In the genomic region with DNA sequence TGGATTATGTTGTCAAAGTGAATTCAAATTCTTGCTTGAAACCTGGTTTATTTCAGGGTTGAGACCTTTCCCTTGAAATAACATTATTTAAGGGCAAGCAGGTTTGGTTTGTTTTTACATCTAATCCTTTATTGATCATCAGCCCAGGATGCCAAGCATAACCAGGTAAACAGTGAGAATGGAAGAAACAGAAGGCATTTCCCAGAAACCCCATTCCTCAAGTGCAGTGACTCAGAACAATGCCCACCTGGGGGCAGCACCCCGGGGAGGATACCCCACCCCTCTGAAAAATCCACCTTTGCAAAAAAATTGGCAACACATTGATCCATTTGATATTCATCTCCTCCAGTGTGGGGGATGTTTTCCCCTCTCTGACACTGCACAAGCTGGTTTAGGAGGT, we compare ENCODE assay signal across 13 cellular contexts. TPM values are rescaled to one million over a fixed set of nuclear protein-coding genes. Genes with fewer than 3 reads are reported as not detected.
DNase-seq lines count a peak whose midpoint lies in the region; ATAC-seq, FAIRE-seq and TF ChIP-seq lines count a peak whose summit lies in the region.
"Had no signal": no experiment of that assay in that cellular context is flagged by ENCODE, and none has a peak within 500 bp of the region (broad histone marks: within the 10 kb centered on the region; RNA-seq: fewer than 3 reads in every experiment).

No MANE protein-coding gene starts in this region.

- H4K20me1 ChIP-seq in HepG2 (ENCODE audit: insufficient read depth, low read length) (no peaks in the 10 kb centered on the region), H1 (replicated peaks in 1 of 2; ENCODE audit: control insufficient read depth in 1 of 2, insufficient read depth in 2 of 2, low read length in 2 of 2) (peaks cover 0 to 1% of the 10 kb centered on the region in 2 experiments)

- no peak overlapping the region for H3K4me2 ChIP-seq in HepG2 (ENCODE audit: low read depth, low read length)
- peak overlapping the region; percentile 21 to 38; a peak in 3 of 4 replicates for H3K4me2 ChIP-seq in H1 (ENCODE audit: insufficient read depth in 1 of 2, low read depth in 2 of 2, low read length in 2 of 2)

- CTCF ChIA-PET in HepG2 (lab: Yijun Ruan, JAX; ENCODE audit: low intra/inter-chr PET ratio, low total read pairs) (no interaction called here), H1 (lab: Charles Lee; ENCODE audit: partially characterized antibody) (interaction anchor here (0.6 to 1.3 kb wide), 6 partner anchors 14 to 441 kb away, joined by 3 to 4 read pairs (median 3); no protein-coding TSS in a partner anchor)

- H3K27ac ChIP-seq in HepG2 (ENCODE audit: extremely low read length, insufficient read depth, low read length) (no peak overlapping the region), right lobe of liver (no peak overlapping the region), H1 (ENCODE audit: low read depth, low read length) (no peak overlapping the region)
- H3K27ac ChIP-seq: cardiac muscle cell, HL-60, SJCRH30 had no signal

- no peak overlapping the region for H2BK15ac ChIP-seq in H1 (ENCODE audit: low read length)

- H3K36me3 Mint-ChIP-seq in type B pancreatic cell = peaks cover 9% of the 10 kb centered on the region
- H3K36me3 Mint-ChIP-seq in natural killer cell = no peaks in the 10 kb centered on the region

- no peaks in the 10 kb centered on the region for H3K9me3 ChIP-seq in HepG2 (ENCODE audit: low read length)
- H3K9me3 ChIP-seq in right lobe of liver = no peaks in the 10 kb centered on the region
- no peaks in the 10 kb centered on the region; a peak in 1 of 4 replicates for H3K9me3 ChIP-seq in H1 (ENCODE audit: insufficient read depth in 2 of 2, low read depth in 1 of 2, low read length in 1 of 2)
- H3K9me3 ChIP-seq: SJCRH30 had no signal

- POLR2A ChIA-PET in HepG2 (lab: Yijun Ruan, JAX) = interaction anchor here (0.7 kb wide), 1 partner anchor 185 kb away, joined by 3 read pairs; no protein-coding TSS in a partner anchor
- POLR2A ChIA-PET in H1 (lab: Charles Lee; ENCODE audit: partially characterized antibody) = interaction anchor here (0.6 to 3.2 kb wide), 4 partner anchors 10 to 39 kb away, joined by 3 to 13 read pairs (median 3); no protein-coding TSS in a partner anchor

- no peak overlapping the region for H3K18ac ChIP-seq in H1 (ENCODE audit: extremely low read depth, low read length)

- no peak overlapping the region for H3K23ac ChIP-seq in H1 (ENCODE audit: insufficient read length)

- no peak overlapping the region for H3K4me3 Mint-ChIP-seq in type B pancreatic cell
- H3K4me3 Mint-ChIP-seq in natural killer cell = no peak overlapping the region

- H3K79me1 ChIP-seq in H1 (ENCODE audit: low read depth, low read length) = no peaks in the 10 kb centered on the region

- no peak overlapping the region for H3K9ac ChIP-seq in HepG2 (ENCODE audit: insufficient read depth, low read depth, low read length)
- H3K9ac ChIP-seq in H1 (replicated peaks in 1 of 4; ENCODE audit: extremely low read depth in 1 of 4, low read depth in 3 of 4, low read length in 3 of 4) = no peak overlapping the region

- no peak overlapping the region for H2BK120ac ChIP-seq in H1 (replicated peaks; ENCODE audit: low read depth, low read length)

- H4K5ac ChIP-seq in H1 (ENCODE audit: insufficient read length, low read depth, low read length) = no peak overlapping the region

- no peak for DNase-seq in HepG2 (ENCODE audit: low spot score)
- DNase-seq in right lobe of liver = no peak
- DNase-seq in NCI-H146 treated with DMSO at 0.1 percent for 48 hours (lab: John Stamatoyannopoulos, UW; ENCODE audit: unreplicated experiment) = peak; percentile 47
- DNase-seq in H1 (ENCODE audit: low read depth in 1 of 2, low spot score in 2 of 2) = peak in 1 of 2 experiments; percentile 48
- DNase-seq in type B pancreatic cell (ENCODE audit: extremely low spot score, unreplicated experiment) = no peak
- no peak for DNase-seq in natural killer cell
- DNase-seq: AML-193; SJCRH30; stimulated activated naive CD4-positive, alpha-beta T cell had no signal

- H3K9me3 Mint-ChIP-seq in type B pancreatic cell (no peaks in the 10 kb centered on the region), natural killer cell (no peaks in the 10 kb centered on the region)

- TF ChIP-seq POLR2A in HepG2 (IDR thresholded peaks at IDR 0.05; ENCODE audit: insufficient read depth in 1 of 2, low read depth in 2 of 2, low read length in 2 of 2) = no peak
- no peak for TF ChIP-seq POLR2A in right lobe of liver (IDR thresholded peaks at IDR 0.05)
- no peak for TF ChIP-seq POLR2A in H1 (IDR thresholded peaks at IDR 0.05; ENCODE audit: control extremely low read depth in 1 of 2, low read depth in 2 of 2, low read length in 2 of 2)

- H3K79me2 ChIP-seq in HepG2 (ENCODE audit: insufficient read depth, low read length) (no peaks in the 10 kb centered on the region), H1 (ENCODE audit: control insufficient read depth in 1 of 2, insufficient read depth in 2 of 2, low read length in 2 of 2) (no peaks in the 10 kb centered on the region)

- BruUV-seq in HepG2 (replicated peaks; lab: Mats Ljungman, UMichigan) = no TSS peak

- H2BK20ac ChIP-seq in H1 (ENCODE audit: low read length) = no peak overlapping the region

- no peak overlapping the region for H2AK5ac ChIP-seq in H1 (ENCODE audit: low read depth, low read length)

- H2AFZ ChIP-seq in HepG2 (ENCODE audit: low read length) (no peak overlapping the region), H1 (ENCODE audit: low read length) (no peak overlapping the region)

- TF ChIP-seq RAD21 in HepG2 (CRISPR knock-in tag; IDR thresholded peaks at IDR 0.05) (peak; percentile 17; the same call in 1 of the 2 replicates), H1 (IDR thresholded peaks at IDR 0.05 in 1 of 2, conservative IDR thresholded peaks at IDR 0.05 in 1 of 2; ENCODE audit: low read depth in 2 of 2, low read length in 2 of 2) (no peak)

- H3K36me3 ChIP-seq in HepG2 (replicated peaks in 1 of 2; ENCODE audit: control insufficient read depth in 1 of 2, insufficient read depth in 2 of 2, low read length in 2 of 2) = peaks cover 0 to 5% of the 10 kb centered on the region in 2 experiments; a peak in 2 of 5 replicates
- no peaks in the 10 kb centered on the region for H3K36me3 ChIP-seq in right lobe of liver
- peaks cover under 1 to 5% (median 2%) of the 10 kb centered on the region in 4 experiments; a peak in 4 of 8 replicates for H3K36me3 ChIP-seq in H1 (ENCODE audit: control insufficient read depth in 2 of 4, insufficient read depth in 4 of 4, low read length in 3 of 4)
- H3K36me3 ChIP-seq: cardiac muscle cell had no signal

- H3K27me3 ChIP-seq in HepG2 (ENCODE audit: control insufficient read depth in 1 of 2, insufficient read depth in 2 of 2, low read length in 2 of 2) (no peaks in the 10 kb centered on the region), right lobe of liver (no peaks in the 10 kb centered on the region), H1 (replicated peaks in 1 of 4; ENCODE audit: control insufficient read depth in 3 of 4, extremely low read depth in 1 of 4, insufficient read depth in 3 of 4, low read length in 3 of 4) (no peaks in the 10 kb centered on the region)
- H3K27me3 ChIP-seq: cardiac muscle cell, SJCRH30 had no signal

- H3K27ac Mint-ChIP-seq in type B pancreatic cell (no peak overlapping the region), natural killer cell (no peak overlapping the region)

- intact Hi-C loops in HepG2 (cut with micrococcal nuclease; ENCODE audit: unreplicated experiment) = loop anchor here (5.0 kb wide), 1 partner anchor 47 kb away; no protein-coding TSS in a partner anchor
- intact Hi-C loops in right lobe of liver (cut with DNase I) = no loop called here
- intact Hi-C loops in natural killer cell (cut with micrococcal nuclease) = no loop called here

- H3K4me3 ChIP-seq in HepG2 (replicated peaks in 1 of 3; ENCODE audit: insufficient read depth in 1 of 3, low read depth in 2 of 3, low read length in 3 of 3) = no peak overlapping the region
- no peak overlapping the region for H3K4me3 ChIP-seq in right lobe of liver
- H3K4me3 ChIP-seq in H1 (ENCODE audit: extremely low read depth in 1 of 4, insufficient read depth in 2 of 4, low read depth in 3 of 4, low read length in 4 of 4) = no peak overlapping the region
- H3K4me3 ChIP-seq: cardiac muscle cell, SJCRH30 had no signal

- no peak overlapping the region for H3K56ac ChIP-seq in H1 (replicated peaks; ENCODE audit: insufficient read length, low read depth, low read length)

- in situ Hi-C loops in HepG2 (cut with HindIII; ENCODE audit: extremely low pct_ligation_motif_present, low pct_unique_long_range_greater_than_20kb) = no loop called here

- H3K27me3 Mint-ChIP-seq in type B pancreatic cell (no peaks in the 10 kb centered on the region), natural killer cell (ENCODE audit: low read depth in 2 of 2) (no peaks in the 10 kb centered on the region)

- no peak overlapping the region for H3K4ac ChIP-seq in H1 (replicated peaks; ENCODE audit: insufficient read length, low read depth, low read length)

- H3K23me2 ChIP-seq in H1 (ENCODE audit: low read depth, low read length) = no peaks in the 10 kb centered on the region

- ATAC-seq in HepG2 (no peak), right lobe of liver (no peak), HG02759 (IDR thresholded peaks at IDR 0.05; ENCODE audit: unreplicated experiment) (no peak), natural killer cell (no peak), HG03342 (IDR thresholded peaks at IDR 0.05; ENCODE audit: unreplicated experiment) (no peak)

- peak; percentile 4 for FAIRE-seq in HepG2 (lab: Jason Lieb, UNC)
- FAIRE-seq in H1 (lab: Jason Lieb, UNC) = no peak

- peaks cover 52% of the 10 kb centered on the region for H3K4me1 ChIP-seq in HepG2 (ENCODE audit: insufficient read depth, low read length)
- peaks cover 0 to 46% (median 15%) of the 10 kb centered on the region in 4 donors for H3K4me1 ChIP-seq in right lobe of liver
- H3K4me1 ChIP-seq in H1 (replicated peaks in 1 of 4; ENCODE audit: control insufficient read depth in 3 of 4, insufficient read depth in 4 of 4, low read length in 3 of 4) = peaks cover 0 to 7% (median 4%) of the 10 kb centered on the region in 4 experiments; a peak in 4 of 7 replicates
- H3K4me1 ChIP-seq: SJCRH30 had no signal

- no peak overlapping the region for H4K91ac ChIP-seq in H1 (replicated peaks; ENCODE audit: insufficient read length, low read length)

- H3K4me1 Mint-ChIP-seq in type B pancreatic cell (ENCODE audit: unreplicated experiment) (peaks cover 20% of the 10 kb centered on the region), natural killer cell (no peaks in the 10 kb centered on the region)

- 7% methylated on average over 1 of the region's 1 CpG for WGBS in HepG2 (ENCODE audit: low lambda C conversion rate)
- 0% methylated on average over 1 of the region's 1 CpG for WGBS in right lobe of liver (ENCODE audit: insufficient coverage, low coverage, low lambda C conversion rate, missing lambda C conversion rate)
- WGBS in H1 (ENCODE audit: extremely low coverage in 1 of 2, insufficient coverage in 1 of 2, insufficient read length in 1 of 2, insufficient replicate concordance in 2 of 2, low coverage in 1 of 2, low lambda C conversion rate in 2 of 2, missing lambda C conversion rate in 1 of 2), 2 experiments = 24% methylated on average over 1 of the region's 1 CpG; no CpG with 5 or more reads in 1 of the 2 experiments

- H4K8ac ChIP-seq in H1 (ENCODE audit: extremely low read depth, insufficient read depth, low read length) = no peak overlapping the region

- TF ChIP-seq EP300 in HepG2 (IDR thresholded peaks at IDR 0.05; ENCODE audit: low read depth in 2 of 2, low read length in 2 of 2) = no peak
- 0 out of 2 replicates have a peak, but pooled peaks have one; percentile 18 for TF ChIP-seq EP300 in HepG2 (CRISPR knock-in tag; IDR thresholded peaks at IDR 0.05; ENCODE audit: borderline replicate concordance)
- TF ChIP-seq EP300 in H1 (IDR thresholded peaks at IDR 0.05; ENCODE audit: borderline replicate concordance in 1 of 2, low read depth in 2 of 2, low read length in 2 of 2) = no peak

- no peak overlapping the region for H3K14ac ChIP-seq in H1 (ENCODE audit: insufficient read length)

- no peak overlapping the region for H2BK12ac ChIP-seq in H1 (ENCODE audit: low read depth, low read length)

- no peak overlapping the region for H2BK5ac ChIP-seq in H1 (ENCODE audit: low read depth, low read length)

- TF ChIP-seq CTCF in HepG2 (CRISPR knock-in tag; IDR thresholded peaks at IDR 0.05) = peak; percentile 48
- TF ChIP-seq CTCF in right lobe of liver (IDR thresholded peaks at IDR 0.05) = no peak
- no peak for TF ChIP-seq CTCF in H1 (IDR thresholded peaks at IDR 0.05; ENCODE audit: control extremely low read depth in 1 of 3, insufficient read depth in 1 of 3, low read depth in 1 of 3, low read length in 3 of 3)
- peak; percentile 20 for TF ChIP-seq CTCF in type B pancreatic cell (conservative IDR thresholded peaks at IDR 0.05)
- no peak for TF ChIP-seq CTCF in natural killer cell (IDR thresholded peaks at IDR 0.05)

RNA-seq across cellular contexts. Expression of gene POFUT1, which starts 32.5 kb away (rescaled TPM):
- total RNA-seq in HepG2 (2016; rRNA removed; fragmentation: Illumina TruSeq; extraction: Trizol) (30.2 and 58.3 TPM in 2 replicates), right lobe of liver (10 to 100 TPM; 24.2 to 40.2 (median 28.7) TPM), type B pancreatic cell (ENCODE audit: low replicate concordance) (48.9 and 55.8 TPM in 2 replicates), natural killer cell (10 to 100 TPM in 2 of 3 donors, 1 to 10 TPM in 1; 9.7 to 14.5 (median 13.2) TPM)
- 4.8 and 5.3 TPM in 2 replicates for total RNA-seq in HepG2 (2016; cell fraction: cytosol; rRNA removed; fragmentation: Illumina TruSeq; extraction: Trizol; ENCODE audit: low read depth)
- total RNA-seq in HepG2 (2016; cell fraction: insoluble cytoplasmic fraction; rRNA removed; fragmentation: Illumina TruSeq; extraction: Trizol) = 27.5 and 55.8 TPM in 2 replicates
- 17.7 and 18.8 TPM in 2 replicates for total RNA-seq in HepG2 (2016; cell fraction: membrane; rRNA removed; fragmentation: Illumina TruSeq; extraction: Trizol)
- total RNA-seq in HepG2 (2016; cell fraction: nucleus; rRNA removed; fragmentation: Illumina TruSeq; extraction: Trizol) = 47.8 and 56.4 TPM in 2 replicates
- polyA plus RNA-seq in HepG2 (2011; rRNA removed) (35.5 and 41.6 TPM in 2 replicates), H1 (2011; rRNA removed) (19.4 and 23.5 TPM in 2 replicates)
- 39.5 and 45.0 TPM in 2 replicates for polyA plus RNA-seq in HepG2 (2011; cell fraction: cytosol; rRNA removed)
- polyA plus RNA-seq in HepG2 (2011; cell fraction: nucleus; rRNA removed) = 25.7 and 30.2 TPM in 2 replicates
- 37.6 and 40.5 TPM in 2 replicates for polyA plus RNA-seq in HepG2 (2012)
- 3.9 and 4.5 TPM in 2 replicates for polyA plus RNA-seq in HepG2 (2016; cell fraction: cytosol; fragmentation: Illumina TruSeq; extraction: Trizol; ENCODE audit: low read depth)
- 22.5 and 25.1 TPM in 2 replicates for polyA plus RNA-seq in HepG2 (2016; cell fraction: insoluble cytoplasmic fraction; fragmentation: Illumina TruSeq; extraction: Trizol; ENCODE audit: low read depth)
- polyA plus RNA-seq in HepG2 (2016; cell fraction: membrane; fragmentation: Illumina TruSeq; extraction: Trizol; ENCODE audit: low read depth) = 8.5 and 10.3 TPM in 2 replicates
- 55.8 and 62.0 TPM in 2 replicates for polyA plus RNA-seq in HepG2 (2016; cell fraction: nucleus; fragmentation: Illumina TruSeq; extraction: Trizol; ENCODE audit: insufficient read depth, low read depth)
- polyA minus RNA-seq in HepG2 (2011; rRNA and poly(A)+ RNA removed; ENCODE audit: low replicate concordance) = 44.0 and 61.9 TPM in 2 replicates
- 31.7 and 41.7 TPM in 2 replicates for polyA minus RNA-seq in HepG2 (2011; cell fraction: cytosol; rRNA and poly(A)+ RNA removed)
- 33.5 and 39.0 TPM in 2 replicates for polyA minus RNA-seq in HepG2 (2011; cell fraction: nucleus; rRNA and poly(A)+ RNA removed)
- total RNA-seq in H1 (2021; fragmentation: NEBNext Ultra II Directional; extraction: Animal tissue kit (Norgen Biotek cat#: 25700)) = 24.4 and 24.5 TPM in 2 replicates
- polyA plus RNA-seq in H1 (2011; cell fraction: cytosol; rRNA removed) = 23.1 TPM
- polyA plus RNA-seq in H1 (2011; cell fraction: nucleus; rRNA removed) = 27.9 TPM
- 19.9 to 22.6 TPM (median 21.3 TPM) in 4 replicates for polyA plus RNA-seq in H1 (2012, experiment 1 of 2)
- 21.9 TPM for polyA plus RNA-seq in H1 (2012, experiment 2 of 2)
- 27.9 TPM for polyA plus RNA-seq in H1 (2013, experiment 1 of 2)
- 31.3 TPM for polyA plus RNA-seq in H1 (2013, experiment 2 of 2)
- polyA minus RNA-seq in H1 (2011; rRNA and poly(A)+ RNA removed) = 30.4 and 33.9 TPM in 2 replicates
- 22.5 TPM for polyA minus RNA-seq in H1 (2011; cell fraction: cytosol; rRNA and poly(A)+ RNA removed)
- polyA minus RNA-seq in H1 (2011; cell fraction: nucleus; rRNA and poly(A)+ RNA removed) = 26.9 TPM

RNA-seq across cellular contexts. Expression of gene PLAGL2, which starts 32.7 kb away (rescaled TPM):
- total RNA-seq in HepG2 (2016; rRNA removed; fragmentation: Illumina TruSeq; extraction: Trizol) (15.3 and 26.5 TPM in 2 replicates), right lobe of liver (1 to 10 TPM; 1.5 to 3.1 (median 2.4) TPM), type B pancreatic cell (ENCODE audit: low replicate concordance) (52.1 and 52.7 TPM in 2 replicates), natural killer cell (10 to 100 TPM; 13.5 to 16.6 (median 15.1) TPM)
- 4.9 and 5.7 TPM in 2 replicates for total RNA-seq in HepG2 (2016; cell fraction: cytosol; rRNA removed; fragmentation: Illumina TruSeq; extraction: Trizol; ENCODE audit: low read depth)
- 13.7 and 22.8 TPM in 2 replicates for total RNA-seq in HepG2 (2016; cell fraction: insoluble cytoplasmic fraction; rRNA removed; fragmentation: Illumina TruSeq; extraction: Trizol)
- 25.1 and 26.3 TPM in 2 replicates for total RNA-seq in HepG2 (2016; cell fraction: membrane; rRNA removed; fragmentation: Illumina TruSeq; extraction: Trizol)
- 16.1 and 18.8 TPM in 2 replicates for total RNA-seq in HepG2 (2016; cell fraction: nucleus; rRNA removed; fragmentation: Illumina TruSeq; extraction: Trizol)
- polyA plus RNA-seq in HepG2 (2011; rRNA removed) (14.9 and 15.2 TPM in 2 replicates), H1 (2011; rRNA removed) (20.6 and 26.7 TPM in 2 replicates)
- polyA plus RNA-seq in HepG2 (2011; cell fraction: cytosol; rRNA removed) = 12.9 and 15.9 TPM in 2 replicates
- polyA plus RNA-seq in HepG2 (2011; cell fraction: nucleus; rRNA removed) = 15.6 and 19.1 TPM in 2 replicates
- polyA plus RNA-seq in HepG2 (2012) = 25.4 and 26.2 TPM in 2 replicates
- 4.5 and 4.7 TPM in 2 replicates for polyA plus RNA-seq in HepG2 (2016; cell fraction: cytosol; fragmentation: Illumina TruSeq; extraction: Trizol; ENCODE audit: low read depth)
- polyA plus RNA-seq in HepG2 (2016; cell fraction: insoluble cytoplasmic fraction; fragmentation: Illumina TruSeq; extraction: Trizol; ENCODE audit: low read depth) = 43.2 and 55.3 TPM in 2 replicates
- polyA plus RNA-seq in HepG2 (2016; cell fraction: membrane; fragmentation: Illumina TruSeq; extraction: Trizol; ENCODE audit: low read depth) = 27.0 and 27.7 TPM in 2 replicates
- 36.1 and 36.3 TPM in 2 replicates for polyA plus RNA-seq in HepG2 (2016; cell fraction: nucleus; fragmentation: Illumina TruSeq; extraction: Trizol; ENCODE audit: insufficient read depth, low read depth)
- 18.8 and 36.8 TPM in 2 replicates for polyA minus RNA-seq in HepG2 (2011; rRNA and poly(A)+ RNA removed; ENCODE audit: low replicate concordance)
- polyA minus RNA-seq in HepG2 (2011; cell fraction: cytosol; rRNA and poly(A)+ RNA removed) = 17.8 and 22.1 TPM in 2 replicates
- polyA minus RNA-seq in HepG2 (2011; cell fraction: nucleus; rRNA and poly(A)+ RNA removed) = 19.2 and 20.9 TPM in 2 replicates
- 25.4 and 26.1 TPM in 2 replicates for total RNA-seq in H1 (2021; fragmentation: NEBNext Ultra II Directional; extraction: Animal tissue kit (Norgen Biotek cat#: 25700))
- 13.6 TPM for polyA plus RNA-seq in H1 (2011; cell fraction: cytosol; rRNA removed)
- 16.7 TPM for polyA plus RNA-seq in H1 (2011; cell fraction: nucleus; rRNA removed)
- 23.8 to 28.5 TPM (median 26.4 TPM) in 4 replicates for polyA plus RNA-seq in H1 (2012, experiment 1 of 2)
- 20.3 TPM for polyA plus RNA-seq in H1 (2012, experiment 2 of 2)
- polyA plus RNA-seq in H1 (2013, experiment 1 of 2) = 19.4 TPM
- polyA plus RNA-seq in H1 (2013, experiment 2 of 2) = 19.7 TPM
- polyA minus RNA-seq in H1 (2011; rRNA and poly(A)+ RNA removed) = 26.9 and 28.7 TPM in 2 replicates
- 20.6 TPM for polyA minus RNA-seq in H1 (2011; cell fraction: cytosol; rRNA and poly(A)+ RNA removed)
- 18.4 TPM for polyA minus RNA-seq in H1 (2011; cell fraction: nucleus; rRNA and poly(A)+ RNA removed)

RNA-seq across cellular contexts. Expression of gene KIF3B, which starts 37.2 kb away (rescaled TPM):
- 28.8 and 36.4 TPM in 2 replicates for total RNA-seq in HepG2 (2016; rRNA removed; fragmentation: Illumina TruSeq; extraction: Trizol)
- 3.9 and 4.3 TPM in 2 replicates for total RNA-seq in HepG2 (2016; cell fraction: cytosol; rRNA removed; fragmentation: Illumina TruSeq; extraction: Trizol; ENCODE audit: low read depth)
- total RNA-seq in HepG2 (2016; cell fraction: insoluble cytoplasmic fraction; rRNA removed; fragmentation: Illumina TruSeq; extraction: Trizol) = 28.4 and 33.3 TPM in 2 replicates
- 16.8 and 18.5 TPM in 2 replicates for total RNA-seq in HepG2 (2016; cell fraction: membrane; rRNA removed; fragmentation: Illumina TruSeq; extraction: Trizol)
- total RNA-seq in HepG2 (2016; cell fraction: nucleus; rRNA removed; fragmentation: Illumina TruSeq; extraction: Trizol) = 18.0 and 21.3 TPM in 2 replicates
- 20.2 and 23.6 TPM in 2 replicates for polyA plus RNA-seq in HepG2 (2011; rRNA removed)
- 18.0 and 24.2 TPM in 2 replicates for polyA plus RNA-seq in HepG2 (2011; cell fraction: cytosol; rRNA removed)
- 7.7 and 10.1 TPM in 2 replicates for polyA plus RNA-seq in HepG2 (2011; cell fraction: nucleus; rRNA removed)
- 17.4 and 18.3 TPM in 2 replicates for polyA plus RNA-seq in HepG2 (2012)
- 1.1 and 1.5 TPM in 2 replicates for polyA plus RNA-seq in HepG2 (2016; cell fraction: cytosol; fragmentation: Illumina TruSeq; extraction: Trizol; ENCODE audit: low read depth)
- polyA plus RNA-seq in HepG2 (2016; cell fraction: insoluble cytoplasmic fraction; fragmentation: Illumina TruSeq; extraction: Trizol; ENCODE audit: low read depth) = 28.7 and 29.5 TPM in 2 replicates
- 7.8 and 8.4 TPM in 2 replicates for polyA plus RNA-seq in HepG2 (2016; cell fraction: membrane; fragmentation: Illumina TruSeq; extraction: Trizol; ENCODE audit: low read depth)
- 21.9 and 25.1 TPM in 2 replicates for polyA plus RNA-seq in HepG2 (2016; cell fraction: nucleus; fragmentation: Illumina TruSeq; extraction: Trizol; ENCODE audit: insufficient read depth, low read depth)
- 27.4 and 31.9 TPM in 2 replicates for polyA minus RNA-seq in HepG2 (2011; rRNA and poly(A)+ RNA removed; ENCODE audit: low replicate concordance)
- 17.6 and 21.7 TPM in 2 replicates for polyA minus RNA-seq in HepG2 (2011; cell fraction: cytosol; rRNA and poly(A)+ RNA removed)
- 11.7 and 17.7 TPM in 2 replicates for polyA minus RNA-seq in HepG2 (2011; cell fraction: nucleus; rRNA and poly(A)+ RNA removed)
- 10 to 100 TPM; 16.4 to 23.6 (median 20.7) TPM for total RNA-seq in right lobe of liver
- 22.1 and 22.4 TPM in 2 replicates for total RNA-seq in H1 (2021; fragmentation: NEBNext Ultra II Directional; extraction: Animal tissue kit (Norgen Biotek cat#: 25700))
- polyA plus RNA-seq in H1 (2011; rRNA removed) = 7.3 and 10.1 TPM in 2 replicates
- polyA plus RNA-seq in H1 (2011; cell fraction: cytosol; rRNA removed) = 10.7 TPM
- 11.7 TPM for polyA plus RNA-seq in H1 (2011; cell fraction: nucleus; rRNA removed)
- 12.0 to 19.2 TPM (median 14.7 TPM) in 4 replicates for polyA plus RNA-seq in H1 (2012, experiment 1 of 2)
- polyA plus RNA-seq in H1 (2012, experiment 2 of 2) = 1.1 TPM
- 15.2 TPM for polyA plus RNA-seq in H1 (2013, experiment 1 of 2)
- polyA plus RNA-seq in H1 (2013, experiment 2 of 2) = 14.7 TPM
- 20.8 and 24.1 TPM in 2 replicates for polyA minus RNA-seq in H1 (2011; rRNA and poly(A)+ RNA removed)
- 9.0 TPM for polyA minus RNA-seq in H1 (2011; cell fraction: cytosol; rRNA and poly(A)+ RNA removed)
- polyA minus RNA-seq in H1 (2011; cell fraction: nucleus; rRNA and poly(A)+ RNA removed) = 17.9 TPM
- total RNA-seq in type B pancreatic cell (ENCODE audit: low replicate concordance) = 41.2 and 45.9 TPM in 2 replicates
- total RNA-seq in natural killer cell = 10 to 100 TPM; 10.2 to 14.3 (median 13.2) TPM

Comparison
In these comparisons a context has a peak if more than half of its experiments do, and no peak if none do; other contexts are left out.
1. CTCF ChIP-seq: peak in HepG2 (single experiment) and type B pancreatic cell (single experiment); none in right lobe of liver (0 of 4), H1 (0 of 3) and natural killer cell (single experiment).
2. Of the 41 proteins assayed by ChIP-seq in both HepG2 and H1: peak only in HepG2: CTCF, HDAC2 and RAD21; only in H1: none; in both: none; in neither: 37; mixed calls (peak in some experiments, not most) for 1.